In the genomic region with DNA sequence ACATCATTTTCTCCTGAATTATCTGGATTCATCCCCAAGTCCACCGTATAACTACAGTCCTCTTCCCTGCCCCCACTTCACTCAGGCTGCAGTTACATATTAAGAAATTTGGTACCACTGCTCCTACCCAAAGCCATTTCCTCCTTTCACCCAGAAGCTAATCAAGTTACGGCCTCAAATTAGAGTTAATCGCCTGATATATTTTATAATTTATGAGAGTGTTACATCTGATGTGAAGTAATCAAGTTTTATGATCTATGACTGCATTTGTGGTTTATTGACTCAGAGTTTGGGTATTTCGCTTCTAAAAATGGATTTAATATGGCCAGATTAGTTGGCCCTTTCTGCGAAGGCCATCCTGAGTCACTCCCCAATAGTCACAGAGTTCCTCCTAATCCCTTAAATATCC, we compare ENCODE assay signal across 16 cellular contexts.
DNase-seq lines count a peak whose midpoint lies in the region; ATAC-seq and TF ChIP-seq lines count a peak whose summit lies in the region.
"Had no signal": no experiment of that assay in that cellular context is flagged by ENCODE, and none has a peak within 500 bp of the region (broad histone marks: within the 10 kb centered on the region; RNA-seq: fewer than 3 reads in every experiment).

No MANE protein-coding gene starts in this region.

- DNase-seq in ACHN: peak; percentile 12
- peak; percentile 52 for DNase-seq in HS-27A (ENCODE audit: low read depth)
- peak; percentile 37 for DNase-seq in SW480 (ENCODE audit: low spot score)
- peak; percentile 79 to 90 for DNase-seq in foreskin keratinocyte
- DNase-seq in hippocampal formation (lab: John Stamatoyannopoulos, UW): no peak
- no peak for DNase-seq in retina
- DNase-seq: DND-41; dorsolateral prefrontal cortex; NCI-H446; ovary; Right ventricle myocardium superior; stimulated activated CD8-positive, alpha-beta memory T cell treated with anti-CD3 and anti-CD28 coated beads, Interleukin-4, amount 100 ng/mL, for 48 hours; upper lobe of right lung had no signal

- H3K4me1 ChIP-seq in foreskin keratinocyte: peaks cover 22% of the 10 kb centered on the region

- in situ Hi-C loops in ACHN (cut with HindIII; ENCODE audit: low pct_ligation_motif_present, low pct_unique_long_range_greater_than_20kb, low sequenced_read_pairs): no loop called here

- peak overlapping the region; percentile 19 for H3K27ac ChIP-seq in foreskin keratinocyte
- H3K27ac ChIP-seq: dorsolateral prefrontal cortex, ovary, upper lobe of right lung had no signal

- ATAC-seq in foreskin keratinocyte (peak; percentile 79), GM21423 (IDR thresholded peaks at IDR 0.05; ENCODE audit: unreplicated experiment) (no peak), GM18511 (IDR thresholded peaks at IDR 0.05; ENCODE audit: unreplicated experiment) (no peak)
- ATAC-seq: activated naive CD4-positive, alpha-beta T cell treated with anti-CD3 and anti-CD28 coated beads, Interleukin-2, amount 50 U/mL, for 72 hours had no signal

- TF ChIP-seq CTCF in foreskin keratinocyte (conservative IDR thresholded peaks at IDR 0.05): no peak

- H3K27me3 ChIP-seq in foreskin keratinocyte: no peaks in the 10 kb centered on the region
- H3K27me3 ChIP-seq: dorsolateral prefrontal cortex, ovary, upper lobe of right lung had no signal

Comparison
In these comparisons a context has a peak if more than half of its experiments do, and no peak if none do; other contexts are left out.
1. DNase-seq: peak in ACHN (single experiment), HS-27A (single experiment), SW480 (single experiment) and foreskin keratinocyte (2 of 2); none in hippocampal formation (0 of 2) and retina (single experiment).